8 cellular contexts compared by ENCODE assay signal in the genomic region with DNA sequence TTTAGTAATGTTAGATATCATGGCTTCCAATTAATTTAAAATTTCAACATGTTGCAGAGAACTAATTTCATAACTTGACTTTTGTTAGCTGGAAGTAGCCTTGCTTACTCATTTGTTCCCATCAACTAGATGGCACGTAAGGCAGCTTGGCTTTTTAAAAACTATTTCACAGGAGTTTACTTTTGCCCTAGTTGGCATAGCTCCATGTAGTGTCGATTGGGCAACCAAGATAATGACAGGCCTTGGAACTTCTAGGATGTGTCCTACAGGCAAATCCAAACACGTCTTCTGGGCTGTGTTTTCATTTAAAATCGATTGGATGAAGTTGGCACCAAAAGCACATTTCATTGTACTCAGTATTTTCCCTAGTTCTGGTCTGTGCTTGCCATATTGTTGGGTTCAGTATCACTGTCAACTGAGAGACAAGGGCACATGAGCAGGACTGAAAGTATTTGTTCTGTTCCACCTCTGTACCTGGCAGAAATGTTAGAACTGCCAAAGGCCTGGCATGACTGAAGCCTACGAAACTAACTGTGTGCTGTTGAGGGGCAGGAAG. TPM values are rescaled to one million over a fixed set of nuclear protein-coding genes. Genes with fewer than 3 reads are reported as not detected.
DNase-seq lines count a peak whose midpoint lies in the region; ATAC-seq, FAIRE-seq and TF ChIP-seq lines count a peak whose summit lies in the region.

No MANE protein-coding gene starts in this region.

- no peaks in the 10 kb centered on the region for H3K27me3 ChIP-seq in pancreas

- H3K4me3 ChIP-seq in pancreas, result no peak overlapping the region

- peak; percentile 38 for TF ChIP-seq POLR2A in erythroblast (IDR thresholded peaks at IDR 0.05; ENCODE audit: low read length)

- peaks cover 0 to 19% (median 0%) of the 10 kb centered on the region in 3 donors for H3K36me3 ChIP-seq in pancreas

- peak overlapping the region; percentile 56 to 80 (median 72) for H3K27ac ChIP-seq in pancreas

- 3 to 5% methylated on average over 5 of the region's 5 CpGs for WGBS in pancreas, 2 donors

- intact Hi-C loops in pancreas (cut with DNase I), result no loop called here

- H3K4me1 ChIP-seq in pancreas, result peaks cover 25 to 34% (median 29%) of the 10 kb centered on the region in 3 donors

- TF ChIP-seq CTCF in pancreas (IDR thresholded peaks at IDR 0.05), result no peak

- DNase-seq in COR-L47 (lab: John Stamatoyannopoulos, UW) (peak; percentile 58), NCI-H446 (lab: John Stamatoyannopoulos, UW) (peak; percentile 20 to 84), erythroblast (lab: John Stamatoyannopoulos, UW) (peak; percentile 91 to 94), pancreas (peak in 4 of 6 donors; percentile 68 to 93 (median 87)), NCI-H2107 (lab: John Stamatoyannopoulos, UW) (no peak)
- DNase-seq in activated T-cell treated with anti-CD3 and anti-CD28 coated beads, Interleukin-2, amount 50 U/mL, for 48 hours, result no peak

- FAIRE-seq in pancreas (lab: Jason Lieb, UNC), result no peak

- peak; percentile 89 to 96 (median 95) for ATAC-seq in pancreas
- no peak for ATAC-seq in GM18517 (IDR thresholded peaks at IDR 0.05; ENCODE audit: unreplicated experiment)
- no peak for ATAC-seq in GM19328 (IDR thresholded peaks at IDR 0.05; ENCODE audit: unreplicated experiment)

- H3K9me3 ChIP-seq in pancreas, result no peaks in the 10 kb centered on the region

RNA-seq across cellular contexts. Expression of a gene that starts 29.4 kb away (rescaled TPM):
- 10 to 100 TPM; 45.8 to 76.8 (median 60.2) TPM for total RNA-seq in pancreas
- 10 to 100 TPM; 36.3 to 75.1 TPM for polyA plus RNA-seq in pancreas

RNA-seq across cellular contexts. Expression of a gene that starts 29.7 kb away (rescaled TPM):
- 10 to 100 TPM; 58.7 to 89.6 (median 69.2) TPM for total RNA-seq in pancreas
- polyA plus RNA-seq in pancreas, result 10 to 100 TPM; 32.1 to 64.8 TPM

Comparison
In these comparisons a context has a peak if more than half of its experiments do, and no peak if none do; other contexts are left out.
1. DNase-seq: peak in COR-L47 (single experiment), NCI-H446 (2 of 2), erythroblast (2 of 2) and pancreas (4 of 6); none in activated T-cell treated with anti-CD3 and anti-CD28 coated beads, Interleukin-2, amount 50 U/mL, for 48 hours (0 of 2) and NCI-H2107 (single experiment).
2. ATAC-seq: peak in pancreas (4 of 4); none in GM18517 (single experiment) and GM19328 (single experiment).